In the genomic region with DNA sequence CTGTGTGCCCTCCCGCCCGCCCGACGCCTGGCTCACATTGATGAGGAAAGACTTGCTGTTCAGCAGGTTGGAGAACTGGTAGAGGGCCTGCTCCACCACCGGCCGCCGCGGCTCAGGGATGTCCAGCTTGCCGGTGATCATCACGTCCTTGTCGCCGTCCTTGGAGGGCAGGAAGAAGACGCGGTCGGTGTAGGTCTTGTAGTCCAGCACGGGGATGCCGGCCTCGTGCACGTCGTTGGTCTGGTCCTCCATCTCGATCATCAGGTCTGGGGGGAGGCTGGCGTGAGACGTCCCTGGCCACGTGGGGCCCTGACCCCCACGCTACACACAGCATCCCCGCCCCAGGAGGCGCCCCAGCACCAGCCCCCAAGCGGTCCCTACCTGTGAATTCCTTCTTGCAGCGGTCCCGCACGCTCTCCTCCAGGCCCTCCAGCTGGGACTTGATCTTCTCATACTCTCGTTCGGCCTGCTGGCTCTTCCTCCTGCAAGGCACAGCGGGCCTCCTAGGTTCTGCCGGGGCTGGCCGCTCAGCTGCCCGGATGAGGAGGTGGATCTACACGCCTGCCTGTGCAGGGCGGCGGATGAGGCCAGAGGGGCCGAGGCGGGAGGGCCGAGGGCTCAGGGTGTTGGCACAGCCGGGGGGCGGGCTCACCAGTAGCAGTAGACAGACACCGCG, we compare ENCODE assay signal across 2 cellular contexts.
A peak's percentile ranks its signal among the peaks of the same experiment; 100 is the strongest.
TF ChIP-seq lines count a peak whose summit lies in the region.

No MANE protein-coding gene starts in this region.

TF ChIP-seq in HCT116, 20 proteins besides CTCF, POLR2A, EP300 and RAD21:
- no peak for TF ChIP-seq ZFX (IDR thresholded peaks at IDR 0.05)
- no peak for TF ChIP-seq TCF7L2 (IDR thresholded peaks at IDR 0.05; ENCODE audit: borderline replicate concordance, extremely low read depth, insufficient read depth, insufficient read length)
- no peak for TF ChIP-seq SRF (IDR thresholded peaks at IDR 0.05; ENCODE audit: low read depth)
- no peak for TF ChIP-seq YY1 (IDR thresholded peaks at IDR 0.05; ENCODE audit: extremely low read depth, insufficient replicate concordance, low read depth, low read length)
- TF ChIP-seq CEBPB (IDR thresholded peaks at IDR 0.05; ENCODE audit: low read depth): no peak
- TF ChIP-seq, protein P1, sequence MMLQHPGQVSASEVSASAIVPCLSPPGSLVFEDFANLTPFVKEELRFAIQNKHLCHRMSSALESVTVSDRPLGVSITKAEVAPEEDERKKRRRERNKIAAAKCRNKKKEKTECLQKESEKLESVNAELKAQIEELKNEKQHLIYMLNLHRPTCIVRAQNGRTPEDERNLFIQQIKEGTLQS (IDR thresholded peaks at IDR 0.05): no peak
- no peak for TF ChIP-seq EGR1 (IDR thresholded peaks at IDR 0.05; ENCODE audit: low read depth)
- TF ChIP-seq POLR2AphosphoS5 (IDR thresholded peaks at IDR 0.05; ENCODE audit: low read depth, low read length): no peak
- TF ChIP-seq REST (IDR thresholded peaks at IDR 0.05; ENCODE audit: low read depth): no peak
- no peak for TF ChIP-seq FOSL1 (IDR thresholded peaks at IDR 0.05; ENCODE audit: low read depth)
- TF ChIP-seq CBX3 (IDR thresholded peaks at IDR 0.05; ENCODE audit: low read depth): no peak
- no peak for TF ChIP-seq SIN3A (IDR thresholded peaks at IDR 0.05; ENCODE audit: low read depth)
- TF ChIP-seq MAX (IDR thresholded peaks at IDR 0.05): no peak
- TF ChIP-seq ELF1 (IDR thresholded peaks at IDR 0.05; ENCODE audit: borderline replicate concordance, low read depth): no peak
- no peak for TF ChIP-seq EZH2phosphoT487 (IDR thresholded peaks at IDR 0.05; ENCODE audit: borderline replicate concordance)
- no peak for TF ChIP-seq JUND (IDR thresholded peaks at IDR 0.05)
- TF ChIP-seq ZBTB33 (IDR thresholded peaks at IDR 0.05; ENCODE audit: extremely low read depth, insufficient replicate concordance, low read length): no peak
- no peak for TF ChIP-seq SP1 (IDR thresholded peaks at IDR 0.05; ENCODE audit: low read depth)
- TF ChIP-seq ZNF274 (IDR thresholded peaks at IDR 0.05; ENCODE audit: low read depth, low read length): no peak
- TF ChIP-seq EZH2 (IDR thresholded peaks at IDR 0.05): no peak

TF ChIP-seq in K562, 482 proteins besides CTCF, POLR2A, EP300 and RAD21:
- no peak for TF ChIP-seq ZNF41 (CRISPR knock-in tag; conservative IDR thresholded peaks at IDR 0.05)
- 0 out of 2 replicates have a peak, but pooled peaks have one; percentile 12 for TF ChIP-seq POLR2G (IDR thresholded peaks at IDR 0.05; ENCODE audit: low read depth, low read length)
TF ChIP-seq in K562: peak in this region for 1.
